In the genomic region with DNA sequence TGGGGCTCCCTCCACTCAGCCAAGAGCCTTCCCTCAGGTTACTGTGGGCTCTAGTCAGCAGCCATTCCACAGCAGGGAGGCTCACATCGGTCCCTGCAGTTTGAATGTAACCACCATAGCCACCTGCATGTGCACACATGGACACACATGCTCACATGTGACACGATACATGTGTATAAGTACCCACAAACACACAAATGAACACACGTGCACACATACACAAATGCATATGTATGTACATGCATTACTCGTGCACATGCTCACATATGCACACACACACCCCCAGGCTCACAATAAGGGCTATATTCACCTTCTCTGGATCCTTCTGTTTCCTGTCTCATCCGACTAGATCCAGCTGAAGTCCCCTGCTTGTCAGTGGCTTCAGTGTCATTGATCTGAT, we compare ENCODE assay signal across 14 cellular contexts. TPM values are rescaled to one million over a fixed set of nuclear protein-coding genes. Genes with fewer than 3 reads are reported as not detected.
DNase-seq lines count a peak whose midpoint lies in the region; ATAC-seq and TF ChIP-seq lines count a peak whose summit lies in the region.
"Had no signal": no experiment of that assay in that cellular context is flagged by ENCODE, and none has a peak within 500 bp of the region (broad histone marks: within the 10 kb centered on the region; RNA-seq: fewer than 3 reads in every experiment).

No MANE protein-coding gene starts in this region.

- no peaks in the 10 kb centered on the region for H3K36me3 ChIP-seq in BLaER1 treated with 17β-estradiol and CSF1 and Interleukin-3, amounts not matched to agents 10 nM and 100 nM
- H3K36me3 ChIP-seq in CD8-positive, alpha-beta T cell (ENCODE audit: insufficient read depth, low read length): no peaks in the 10 kb centered on the region
- H3K36me3 ChIP-seq in OCI-LY3 (replicated peaks; ENCODE audit: low read depth, low read length): no peaks in the 10 kb centered on the region
- H3K36me3 ChIP-seq in transverse colon: no peaks in the 10 kb centered on the region

- intact Hi-C loops in CD8-positive, alpha-beta T cell (cut with DNase I, micrococcal nuclease): no loop called here
- intact Hi-C loops in transverse colon (cut with DNase I; ENCODE audit: low total_unique reads): no loop called here

- no peak for TF ChIP-seq EP300 in transverse colon (IDR thresholded peaks at IDR 0.05; ENCODE audit: low read depth)

- H4K20me1 ChIP-seq in BLaER1 treated with 17β-estradiol and CSF1 and Interleukin-3, amounts not matched to agents 10 nM and 100 nM: no peaks in the 10 kb centered on the region
- H4K20me1 ChIP-seq in OCI-LY3 (ENCODE audit: insufficient read depth, low read length): no peaks in the 10 kb centered on the region; the same call in 1 of the 2 replicates

- peaks cover 7 to 23% (median 13%) of the 10 kb centered on the region in 10 experiments; a peak in 19 of 20 replicates for H3K4me1 ChIP-seq in BLaER1 treated with 17β-estradiol and CSF1 and Interleukin-3, amounts not matched to agents 10 nM and 100 nM
- peaks cover 4% of the 10 kb centered on the region for H3K4me1 ChIP-seq in CD8-positive, alpha-beta T cell (ENCODE audit: insufficient read depth, low read length)
- peaks cover 52% of the 10 kb centered on the region for H3K4me1 ChIP-seq in OCI-LY3 (ENCODE audit: low read length)
- no peaks in the 10 kb centered on the region for H3K4me1 ChIP-seq in transverse colon

- no peak overlapping the region for H3K4me3 ChIP-seq in BLaER1 treated with 17β-estradiol and CSF1 and Interleukin-3, amounts not matched to agents 10 nM and 100 nM
- no peak overlapping the region for H3K4me3 ChIP-seq in CD8-positive, alpha-beta T cell (ENCODE audit: low read depth, low read length)
- H3K4me3 ChIP-seq in OCI-LY3 (ENCODE audit: low read length): no peak overlapping the region
- H3K4me3 ChIP-seq in transverse colon: no peak overlapping the region
- H3K4me3 ChIP-seq: GM23338 had no signal

- peak overlapping the region; percentile 24 for H3K27ac Mint-ChIP-seq in CD8-positive, alpha-beta T cell
- H3K27ac Mint-ChIP-seq in neural crest cell (ENCODE audit: unreplicated experiment): peak overlapping the region; percentile 47
- H3K27ac Mint-ChIP-seq: GM23338 had no signal

- no peak for DNase-seq in CD8-positive, alpha-beta T cell
- DNase-seq in neural crest cell (ENCODE audit: low read depth, low spot score): no peak
- no peak for DNase-seq in transverse colon
- no peak for DNase-seq in G401 (ENCODE audit: low spot score)
- no peak for DNase-seq in SIG-M5 treated with dmso at 0.1 percent for 504 hours (lab: John Stamatoyannopoulos, UW; ENCODE audit: unreplicated experiment)
- DNase-seq: EL, KBM-7, NCI-H1436, NCI-H2029, NCI-H774 had no signal

- WGBS in transverse colon (ENCODE audit: low coverage in 1 of 2), 2 donors: 59 to 74% methylated on average over 3 to 5 of the region's 5 CpGs

- no peaks in the 10 kb centered on the region for H3K79me2 ChIP-seq in OCI-LY3 (ENCODE audit: low read length)

- CTCF ChIA-PET in CD8-positive, alpha-beta T cell (lab: Charles Lee): interaction anchor here (1.1 kb wide), 1 partner anchor 19 kb away, joined by 3 read pairs; no protein-coding TSS in a partner anchor

- H3K27ac ChIP-seq in BLaER1 treated with 17β-estradiol and CSF1 and Interleukin-3, amounts not matched to agents 10 nM and 100 nM: no peak overlapping the region
- H3K27ac ChIP-seq in CD8-positive, alpha-beta T cell (ENCODE audit: low read depth, low read length): no peak overlapping the region
- H3K27ac ChIP-seq in OCI-LY3 (ENCODE audit: low read length) (no peak overlapping the region), transverse colon (peak overlapping the region in 2 of 4 donors; percentile 39 to 72)

- peak overlapping the region; percentile 18 to 77 (median 47); a peak in 16 of 22 replicates for H3K4me2 ChIP-seq in BLaER1 treated with 17β-estradiol and CSF1 and Interleukin-3, amounts not matched to agents 10 nM and 100 nM
- peak overlapping the region; percentile 48; the same call in 1 of the 2 replicates for H3K4me2 ChIP-seq in OCI-LY3 (ENCODE audit: low read length)
- H3K4me2 ChIP-seq: GM23338 had no signal

- POLR2A ChIA-PET in CD8-positive, alpha-beta T cell (lab: Charles Lee): no interaction called here

- TF ChIP-seq CTCF in CD8-positive, alpha-beta T cell (IDR thresholded peaks at IDR 0.05): no peak
- TF ChIP-seq CTCF in OCI-LY3 (IDR thresholded peaks at IDR 0.05; ENCODE audit: low read depth, low read length) (no peak), neural crest cell (conservative IDR thresholded peaks at IDR 0.05) (no peak), transverse colon (IDR thresholded peaks at IDR 0.05) (no peak)

- H3K36me3 Mint-ChIP-seq in CD8-positive, alpha-beta T cell: no peaks in the 10 kb centered on the region
- no peaks in the 10 kb centered on the region for H3K36me3 Mint-ChIP-seq in neural crest cell (ENCODE audit: low read depth)

- no peak for ATAC-seq in CD8-positive, alpha-beta T cell
- ATAC-seq: GM23338, HCT116 had no signal

- no peaks in the 10 kb centered on the region for H3K27me3 ChIP-seq in BLaER1 treated with 17β-estradiol and CSF1 and Interleukin-3, amounts not matched to agents 10 nM and 100 nM
- H3K27me3 ChIP-seq in CD8-positive, alpha-beta T cell (ENCODE audit: insufficient read depth, low read length): no peaks in the 10 kb centered on the region
- H3K27me3 ChIP-seq in OCI-LY3 (ENCODE audit: low read depth, low read length) (peaks cover 48% of the 10 kb centered on the region), transverse colon (no peaks in the 10 kb centered on the region)

- H3K4me1 Mint-ChIP-seq in CD8-positive, alpha-beta T cell (ENCODE audit: low read depth): peaks cover 6% of the 10 kb centered on the region
- H3K4me1 Mint-ChIP-seq in neural crest cell: peaks cover 38% of the 10 kb centered on the region
- H3K4me1 Mint-ChIP-seq: GM23338 had no signal

- in situ Hi-C loops in transverse colon (cut with MboI; ENCODE audit: low pct_ligation_motif_present in 1 of 4, low pct_unique_long_range_greater_than_20kb in 1 of 4, low sequenced_read_pairs in 3 of 4) (no loop called here), G401 (cut with HindIII; ENCODE audit: low sequenced_read_pairs) (no loop called here)

- H2AFZ ChIP-seq in OCI-LY3 (ENCODE audit: low read depth, low read length): no peak overlapping the region
- H2AFZ ChIP-seq: GM23338 had no signal

- no peak overlapping the region for H3K9ac ChIP-seq in BLaER1 treated with 17β-estradiol and CSF1 and Interleukin-3, amounts not matched to agents 10 nM and 100 nM
- no peak overlapping the region for H3K9ac ChIP-seq in OCI-LY3 (ENCODE audit: low read length)

- H3K9me3 ChIP-seq in BLaER1 treated with 17β-estradiol and CSF1 and Interleukin-3, amounts not matched to agents 10 nM and 100 nM (replicated peaks in 1 of 11): no peaks in the 10 kb centered on the region
- H3K9me3 ChIP-seq in CD8-positive, alpha-beta T cell (ENCODE audit: low read length): no peaks in the 10 kb centered on the region
- no peaks in the 10 kb centered on the region for H3K9me3 ChIP-seq in OCI-LY3 (ENCODE audit: insufficient read depth, low read length)
- H3K9me3 ChIP-seq in transverse colon: no peaks in the 10 kb centered on the region

- H3K27me3 Mint-ChIP-seq in CD8-positive, alpha-beta T cell (ENCODE audit: low read depth): no peaks in the 10 kb centered on the region
- no peaks in the 10 kb centered on the region for H3K27me3 Mint-ChIP-seq in neural crest cell (ENCODE audit: low read depth)

- H3K4me3 Mint-ChIP-seq in CD8-positive, alpha-beta T cell: no peak overlapping the region
- H3K4me3 Mint-ChIP-seq in neural crest cell: no peak overlapping the region
- H3K4me3 Mint-ChIP-seq: GM23338 had no signal

- no peak for TF ChIP-seq POLR2A in transverse colon (IDR thresholded peaks at IDR 0.05)

- no peaks in the 10 kb centered on the region for H3K9me3 Mint-ChIP-seq in CD8-positive, alpha-beta T cell
- no peaks in the 10 kb centered on the region for H3K9me3 Mint-ChIP-seq in neural crest cell
- H3K9me3 Mint-ChIP-seq: GM23338 had no signal

RNA-seq across cellular contexts. Expression of a gene that starts 36.2 kb away (rescaled TPM):
- under 1 TPM; 0.31 to 0.35 TPM for total RNA-seq in CD8-positive, alpha-beta T cell
- total RNA-seq in neural crest cell (2.7 TPM in 2 replicates), transverse colon (under 1 TPM in 3 of 4 donors, not detected in 1; 0.37 to 0.96 (median 0.64) TPM)
- total RNA-seq in G401 (2014; rRNA removed; shearing (Covaris generic)): not detected in 2 replicates
